ENCODE assay signal across 16 cellular contexts in the genomic region with DNA sequence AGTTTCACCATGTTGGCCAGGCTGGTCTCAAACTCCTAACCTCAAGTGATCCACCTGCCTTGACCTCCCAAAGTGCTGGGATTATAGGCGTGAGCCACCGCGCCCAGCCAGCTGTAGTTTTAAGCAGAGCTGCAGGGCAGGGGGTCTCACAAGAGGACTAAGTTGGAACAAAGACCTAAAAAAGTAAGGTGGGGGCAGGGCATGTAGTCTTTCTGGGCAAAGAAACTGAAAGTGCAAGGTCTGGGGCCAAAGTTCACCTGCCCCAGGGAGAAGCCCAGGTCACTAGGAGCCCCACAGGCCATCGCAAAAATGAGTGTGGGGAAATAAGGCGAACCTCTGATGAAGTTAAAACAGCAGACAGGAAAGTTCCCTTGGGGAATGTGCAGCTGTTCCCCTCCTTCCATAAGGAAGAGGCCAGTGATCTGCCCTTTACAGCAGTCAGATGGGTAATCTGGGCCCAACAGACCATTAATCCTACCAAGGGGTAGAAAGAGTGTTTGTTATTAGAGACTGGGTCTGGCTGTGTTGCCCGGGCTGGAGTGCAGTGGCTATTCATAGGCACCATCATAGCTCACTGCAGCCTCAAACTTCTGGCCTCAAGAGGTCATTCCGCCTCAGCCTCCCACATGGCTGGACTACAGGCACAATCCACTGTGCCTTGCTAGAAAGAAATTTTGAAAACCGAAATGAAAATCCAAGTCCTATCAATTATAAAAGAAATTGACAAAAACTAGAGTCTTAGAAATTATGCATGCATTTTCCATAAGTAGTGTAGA. TPM values are rescaled to one million over a fixed set of nuclear protein-coding genes. Genes with fewer than 3 reads are reported as not detected.
DNase-seq lines count a peak whose midpoint lies in the region; ATAC-seq and TF ChIP-seq lines count a peak whose summit lies in the region.
"Had no signal": no experiment of that assay in that cellular context is flagged by ENCODE, and none has a peak within 500 bp of the region (broad histone marks: within the 10 kb centered on the region; RNA-seq: fewer than 3 reads in every experiment).

No MANE protein-coding gene starts in this region.

- H3K4me1 ChIP-seq in right atrium auricular region = peaks cover 0 to 17% of the 10 kb centered on the region in 2 donors
- peaks cover 2 to 25% (median 17%) of the 10 kb centered on the region in 9 donors for H3K4me1 ChIP-seq in heart right ventricle
- H3K4me1 ChIP-seq in SJCRH30 = peaks cover 18% of the 10 kb centered on the region

- peaks cover 23% of the 10 kb centered on the region for H3K36me3 Mint-ChIP-seq in type B pancreatic cell

- intact Hi-C loops in heart right ventricle (cut with DNase I) = loop anchor here in 4 of 10 donors (5.0 to 10.0 kb wide), 4 partner anchors 79 to 209 kb away; partner anchors contain the start of genes UBE2F (in 3 of the 4) and RAMP1 (in 1 of the 4)

- TF ChIP-seq CTCF in right atrium auricular region (IDR thresholded peaks at IDR 0.05) (no peak), heart right ventricle (IDR thresholded peaks at IDR 0.05) (no peak), type B pancreatic cell (conservative IDR thresholded peaks at IDR 0.05) (no peak)

- no peak overlapping the region for H3K27ac ChIP-seq in right atrium auricular region
- H3K27ac ChIP-seq in heart right ventricle = no peak overlapping the region
- peak overlapping the region; percentile 7; the same call in 1 of the 2 replicates for H3K27ac ChIP-seq in SJCRH30
- H3K27ac ChIP-seq: SK-N-MC had no signal

- no peaks in the 10 kb centered on the region for H3K27me3 Mint-ChIP-seq in type B pancreatic cell

- H3K4me3 Mint-ChIP-seq in type B pancreatic cell = peak overlapping the region; percentile 72

- H3K4me3 ChIP-seq in right atrium auricular region (no peak overlapping the region), heart right ventricle (no peak overlapping the region), SJCRH30 (no peak overlapping the region)
- H3K4me3 ChIP-seq: MG63, SK-N-MC had no signal

- peaks cover 5% of the 10 kb centered on the region for H3K36me3 ChIP-seq in right atrium auricular region
- H3K36me3 ChIP-seq in heart right ventricle = peaks cover 0 to 42% (median 5%) of the 10 kb centered on the region in 9 donors
- peaks cover 25% of the 10 kb centered on the region for H3K36me3 ChIP-seq in SJCRH30

- no peaks in the 10 kb centered on the region for H3K9me3 ChIP-seq in right atrium auricular region
- no peaks in the 10 kb centered on the region for H3K9me3 ChIP-seq in heart right ventricle
- H3K9me3 ChIP-seq in SJCRH30 (replicated peaks) = no peaks in the 10 kb centered on the region
- H3K9me3 ChIP-seq: MG63 had no signal

- H3K27me3 ChIP-seq in right atrium auricular region = no peaks in the 10 kb centered on the region
- H3K27me3 ChIP-seq in heart right ventricle = no peaks in the 10 kb centered on the region
- no peaks in the 10 kb centered on the region for H3K27me3 ChIP-seq in SJCRH30
- H3K27me3 ChIP-seq: MG63 had no signal

- DNase-seq in right atrium auricular region (ENCODE audit: low spot score) = peak; percentile 18
- no peak for DNase-seq in heart right ventricle
- DNase-seq in SJCRH30 = peak; percentile 78 to 88
- DNase-seq in islet precursor cell = peak; percentile 37
- DNase-seq in type B pancreatic cell (ENCODE audit: extremely low spot score, unreplicated experiment) = no peak
- DNase-seq in glomerular visceral epithelial cell (ENCODE audit: extremely low spot score) = no peak
- no peak for DNase-seq in middle frontal gyrus (ENCODE audit: extremely low spot score, low spot score)
- no peak for DNase-seq in NCI-H2029 treated with DMSO at 0.1 percent for 48 hours (lab: John Stamatoyannopoulos, UW)
- DNase-seq: activated gamma-delta T cell treated with Interleukin-2 at 50 U/mL for 16 hours; cortex of kidney; MG63; NCI-H1694; PC-3; stimulated activated CD4-positive, alpha-beta T cell treated with anti-CD3 and anti-CD28 coated beads, Interleukin-2, amount 100 ng/mL, for 24 hours had no signal

- H3K4me1 Mint-ChIP-seq in type B pancreatic cell (ENCODE audit: unreplicated experiment) = peaks cover 36% of the 10 kb centered on the region

- ATAC-seq in heart right ventricle = no peak
- ATAC-seq: PC-3 had no signal

- H3K9me3 Mint-ChIP-seq in type B pancreatic cell = no peaks in the 10 kb centered on the region

- 92 to 94% methylated on average over 8 of the region's 8 CpGs for WGBS in heart right ventricle, 2 donors

- peak overlapping the region; percentile 41 for H3K27ac Mint-ChIP-seq in type B pancreatic cell

RNA-seq across cellular contexts. Expression of gene SCLY, which starts 2.8 kb away (rescaled TPM):
- 10 to 100 TPM in 1 of 2 donors, 1 to 10 TPM in 1; 6.5 to 11.3 TPM for total RNA-seq in right atrium auricular region
- total RNA-seq in heart right ventricle = 10 to 100 TPM in 7 of 10 donors, 1 to 10 TPM in 3; 8.3 to 14.5 (median 11.4) TPM
- polyA plus RNA-seq in heart right ventricle = 10 to 100 TPM in 1 of 2 donors, 1 to 10 TPM in 1; 8.7 to 13.5 TPM
- 35.9 and 36.7 TPM in 2 replicates for total RNA-seq in SJCRH30 (2014; rRNA removed; shearing (Covaris generic))
- 21.4 and 34.5 TPM in 2 replicates for total RNA-seq in type B pancreatic cell (ENCODE audit: low replicate concordance)

RNA-seq across cellular contexts. Expression of gene ESPNL, which starts 36.5 kb away (rescaled TPM):
- total RNA-seq in right atrium auricular region = 1 to 10 TPM in 1 of 2 donors, under 1 TPM in 1; 0.26 to 2.0 TPM
- 1 to 10 TPM in 1 of 10 donors, under 1 TPM in 7, not detected in 2; 0.10 to 1.7 (median 0.38) TPM for total RNA-seq in heart right ventricle
- under 1 TPM; 0.01 to 0.29 TPM for polyA plus RNA-seq in heart right ventricle
- total RNA-seq in SJCRH30 (2014; rRNA removed; shearing (Covaris generic)) = 2.6 and 3.1 TPM in 2 replicates
- 0.12 and 0.24 TPM in 2 replicates for total RNA-seq in type B pancreatic cell (ENCODE audit: low replicate concordance)
- total RNA-seq: astrocyte, PC-3 had no signal

Comparison
In these comparisons a context has a peak if more than half of its experiments do, and no peak if none do; other contexts are left out.
1. DNase-seq: peak in right atrium auricular region (single experiment), SJCRH30 (2 of 2) and islet precursor cell (single experiment); none in heart right ventricle (0 of 2), type B pancreatic cell (single experiment), glomerular visceral epithelial cell (single experiment), middle frontal gyrus (single experiment) and NCI-H2029 treated with DMSO at 0.1 percent for 48 hours (single experiment).